In genomic region chr9:125183561-125183960, GRCh38 we compare ENCODE assay signal across 1 cellular context.
TF ChIP-seq lines count a peak whose summit lies in the region.

No MANE protein-coding gene starts in this region.

TF ChIP-seq in IMR-90, 13 proteins besides CTCF, POLR2A, EP300 and RAD21:
- TF ChIP-seq USF2 (IDR thresholded peaks at IDR 0.05; ENCODE audit: low read depth, low read length) (no peak), RCOR1 (IDR thresholded peaks at IDR 0.05; ENCODE audit: insufficient replicate concordance, low read length) (no peak), FOS (IDR thresholded peaks at IDR 0.05; ENCODE audit: low read depth, low read length) (no peak), SMC3 (IDR thresholded peaks at IDR 0.05; ENCODE audit: low read depth, low read length) (no peak)
- TF ChIP-seq, protein P1, sequence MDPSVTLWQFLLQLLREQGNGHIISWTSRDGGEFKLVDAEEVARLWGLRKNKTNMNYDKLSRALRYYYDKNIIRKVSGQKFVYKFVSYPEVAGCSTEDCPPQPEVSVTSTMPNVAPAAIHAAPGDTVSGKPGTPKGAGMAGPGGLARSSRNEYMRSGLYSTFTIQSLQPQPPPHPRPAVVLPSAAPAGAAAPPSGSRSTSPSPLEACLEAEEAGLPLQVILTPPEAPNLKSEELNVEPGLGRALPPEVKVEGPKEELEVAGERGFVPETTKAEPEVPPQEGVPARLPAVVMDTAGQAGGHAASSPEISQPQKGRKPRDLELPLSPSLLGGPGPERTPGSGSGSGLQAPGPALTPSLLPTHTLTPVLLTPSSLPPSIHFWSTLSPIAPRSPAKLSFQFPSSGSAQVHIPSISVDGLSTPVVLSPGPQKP (IDR thresholded peaks at IDR 0.05; ENCODE audit: borderline replicate concordance, low read depth, low read length) = no peak
